In genomic region chr15:99614749-99615288, GRCh38 we compare ENCODE assay signal across 8 cellular contexts. TPM values are rescaled to one million over a fixed set of nuclear protein-coding genes. Genes with fewer than 3 reads are reported as not detected.
DNase-seq lines count a peak whose midpoint lies in the region; ATAC-seq, FAIRE-seq and TF ChIP-seq lines count a peak whose summit lies in the region.

No MANE protein-coding gene starts in this region.

- H3K79me2 ChIP-seq in GM12878 (ENCODE audit: control insufficient read depth, insufficient read depth, low read length): peaks cover 87% of the 10 kb centered on the region

- peak overlapping the region in 1 of 2 experiments; percentile 22 for H3K18ac ChIP-seq in mesenchymal stem cell (ENCODE audit: low read depth in 1 of 2, low read length in 2 of 2)

- H3K27me3 ChIP-seq in GM12878 (replicated peaks in 1 of 2; ENCODE audit: control insufficient read depth in 2 of 2, insufficient read depth in 2 of 2, low read length in 1 of 2) (no peaks in the 10 kb centered on the region), mesenchymal stem cell (ENCODE audit: control insufficient read depth in 1 of 2, insufficient read depth in 1 of 2, low read length in 2 of 2) (no peaks in the 10 kb centered on the region)

- no peak for TF ChIP-seq EP300 in GM12878 (IDR thresholded peaks at IDR 0.05; ENCODE audit: borderline replicate concordance in 1 of 2, control insufficient read depth in 1 of 2, low read depth in 2 of 2, low read length in 2 of 2)

- no TSS peak for BruUV-seq in GM12878 (replicated peaks; lab: Mats Ljungman, UMichigan)

- 44% methylated on average over 1 of the region's 1 CpG for WGBS in GM12878 (ENCODE audit: insufficient coverage, insufficient replicate concordance, low lambda C conversion rate, missing lambda C conversion rate)
- WGBS in mesenchymal stem cell: 30% methylated on average over 1 of the region's 1 CpG

- H3K9me3 ChIP-seq in GM12878 (replicated peaks; ENCODE audit: control insufficient read depth, insufficient read depth, low read length) (no peaks in the 10 kb centered on the region; the same call in 2 of the 3 replicates), mesenchymal stem cell (ENCODE audit: control insufficient read depth, low read length) (no peaks in the 10 kb centered on the region)

- no peak overlapping the region for H3K4me3 ChIP-seq in GM12878
- peak overlapping the region in 1 of 2 experiments; percentile 51 for H3K4me3 ChIP-seq in mesenchymal stem cell (ENCODE audit: insufficient read depth in 1 of 2, low read depth in 1 of 2, low read length in 2 of 2)

- CTCF ChIA-PET in GM12878 (lab: Yijun Ruan, JAX): interaction anchor here (0.8 to 3.3 kb wide), 5 partner anchors 9 to 342 kb away, joined by 3 to 13 read pairs (median 4); no protein-coding TSS in a partner anchor

- DNase-seq in CD1c-positive myeloid dendritic cell (ENCODE audit: extremely low spot score) (peak; percentile 65), GM12878 (ENCODE audit: low read depth, low spot score) (no peak), mesenchymal stem cell (peak; percentile 38), NCI-H187 (lab: John Stamatoyannopoulos, UW) (no peak), middle frontal gyrus (ENCODE audit: extremely low spot score, low spot score) (no peak), NAMALWA (ENCODE audit: low spot score) (no peak)

- H3K79me1 ChIP-seq in mesenchymal stem cell (replicated peaks; ENCODE audit: low read length, poor library complexity, severe bottlenecking): peaks cover 19% of the 10 kb centered on the region

- RAD21 ChIA-PET in GM12878 (lab: Charles Lee; ENCODE audit: unreplicated experiment): interaction anchor here (1.2 to 3.1 kb wide), 8 partner anchors 10 to 243 kb away, joined by 3 to 19 read pairs (median 6); no protein-coding TSS in a partner anchor

- no peak overlapping the region for H2BK5ac ChIP-seq in mesenchymal stem cell (ENCODE audit: low read depth, low read length, poor library complexity, severe bottlenecking)

- no peak overlapping the region for H3K14ac ChIP-seq in mesenchymal stem cell (ENCODE audit: low read length in 2 of 2)

- TF ChIP-seq POLR2A in GM12878 (IDR thresholded peaks at IDR 0.05; ENCODE audit: low read depth, low read length): no peak

- peak overlapping the region; percentile 39 for H3K4me2 ChIP-seq in GM12878 (ENCODE audit: control insufficient read depth, insufficient read depth)
- H3K4me2 ChIP-seq in mesenchymal stem cell (ENCODE audit: low read length, poor library complexity, severe bottlenecking): no peak overlapping the region

- H2BK12ac ChIP-seq in mesenchymal stem cell (ENCODE audit: low read length in 2 of 2): no peak overlapping the region

- H4K20me1 ChIP-seq in GM12878 (ENCODE audit: control insufficient read depth, insufficient read depth): no peaks in the 10 kb centered on the region

- in situ Hi-C loops in GM12878 (cut with MboI): no loop called here

- H2AFZ ChIP-seq in GM12878 (ENCODE audit: control insufficient read depth, low read depth, low read length) (no peak overlapping the region), mesenchymal stem cell (ENCODE audit: low read depth, low read length) (no peak overlapping the region)

- H3K27ac ChIP-seq in GM12878 (ENCODE audit: control insufficient read depth, insufficient read depth): peak overlapping the region; percentile 20; the same call in 1 of the 2 replicates
- no peak overlapping the region for H3K27ac ChIP-seq in mesenchymal stem cell (ENCODE audit: low read length, poor library complexity, severe bottlenecking)

- H2BK120ac ChIP-seq in mesenchymal stem cell (ENCODE audit: low read depth, low read length): no peak overlapping the region

- POLR2A ChIA-PET in GM12878 (lab: Charles Lee): interaction anchor here (0.5 to 1.6 kb wide), 5 partner anchors 10 to 41 kb away, joined by 3 to 6 read pairs (median 3); no protein-coding TSS in a partner anchor

- no peak overlapping the region for H3K4ac ChIP-seq in mesenchymal stem cell (ENCODE audit: low read depth in 1 of 2, low read length in 2 of 2)

- intact Hi-C loops in GM12878 (cut with micrococcal nuclease; ENCODE audit: unreplicated experiment): loop anchor here (5.0 kb wide), 1 partner anchor 48 kb away; the partner anchor contains the start of gene MEF2A

- H4K8ac ChIP-seq in mesenchymal stem cell (ENCODE audit: low read length): no peak overlapping the region

- FAIRE-seq in GM12878 (lab: Jason Lieb, UNC): peak; percentile 62

- H3K4me1 ChIP-seq in GM12878 (ENCODE audit: control insufficient read depth, insufficient read depth, low read length) (peaks cover 20% of the 10 kb centered on the region), mesenchymal stem cell (ENCODE audit: control insufficient read depth, insufficient read depth, low read depth, low read length) (peaks cover 4% of the 10 kb centered on the region)

- H3K36me3 ChIP-seq in GM12878 (ENCODE audit: control insufficient read depth in 2 of 2, insufficient read depth in 2 of 2, low read length in 1 of 2): no peaks in the 10 kb centered on the region
- H3K36me3 ChIP-seq in mesenchymal stem cell (ENCODE audit: control insufficient read depth in 1 of 2, insufficient read depth in 2 of 2, low read depth in 1 of 2, low read length in 2 of 2): peaks cover 0 to 6% of the 10 kb centered on the region in 2 experiments

- TF ChIP-seq CTCF in GM12878 (IDR thresholded peaks at IDR 0.05 in 2 of 3, conservative IDR thresholded peaks at IDR 0.05 in 1 of 3; ENCODE audit: control insufficient read depth in 2 of 3, extremely low read depth in 1 of 3, insufficient read depth in 1 of 3, low read depth in 3 of 3, low read length in 3 of 3): no peak

- ATAC-seq in HG02623 (IDR thresholded peaks at IDR 0.05; ENCODE audit: unreplicated experiment) (peak; percentile 48), GM12878 (peak; percentile 65), GM21367 (IDR thresholded peaks at IDR 0.05; ENCODE audit: unreplicated experiment) (no peak)

- H3K23ac ChIP-seq in mesenchymal stem cell (ENCODE audit: low read length in 2 of 2): no peak overlapping the region

- SMC1A ChIA-PET in GM12878 (lab: Charles Lee; ENCODE audit: uncharacterized antibody, unreplicated experiment): interaction anchor here (0.5 to 2.9 kb wide), 12 partner anchors 9 to 270 kb away, joined by 3 to 18 read pairs (median 4); partner anchors contain the start of gene MEF2A

- H3K9ac ChIP-seq in GM12878 (ENCODE audit: control insufficient read depth, insufficient read depth, low read length): no peak overlapping the region
- peak overlapping the region; percentile 66 for H3K9ac ChIP-seq in mesenchymal stem cell (ENCODE audit: low read length)

- H2BK15ac ChIP-seq in mesenchymal stem cell (ENCODE audit: low read depth, poor library complexity, severe bottlenecking): no peak overlapping the region

- H2AK5ac ChIP-seq in mesenchymal stem cell (ENCODE audit: low read length, severe bottlenecking): no peak overlapping the region

- no peak for TF ChIP-seq RAD21 in GM12878 (IDR thresholded peaks at IDR 0.05; ENCODE audit: insufficient read depth, low read depth, low read length)

- no peak overlapping the region for H4K91ac ChIP-seq in mesenchymal stem cell (ENCODE audit: low read length)

TF ChIP-seq in GM12878, 131 proteins besides CTCF, POLR2A, EP300 and RAD21:
- peak; percentile 37; the same call in 1 of the 2 replicates for TF ChIP-seq SPI1 (IDR thresholded peaks at IDR 0.05; ENCODE audit: borderline replicate concordance, insufficient read depth, low read depth, low read length)
- no peak for TF ChIP-seq ZNF217 (IDR thresholded peaks at IDR 0.05)

RNA-seq across cellular contexts. Expression of gene MEF2A, which starts 49.0 kb away (rescaled TPM):
- total RNA-seq in GM12878 (2013; cell fraction: nucleolus; rRNA removed): 105 and 111 TPM in 2 replicates
- total RNA-seq in GM12878 (2014; rRNA removed): 35.1 and 39.5 TPM in 2 replicates
- 36.6 and 38.5 TPM in 2 replicates for total RNA-seq in GM12878 (2014; rRNA removed; fragmentation: Illumina TruSeq; extraction: Trizol)
- total RNA-seq in GM12878 (2021): 41.0 and 46.7 TPM in 2 replicates
- 12.7 TPM for polyA plus RNA-seq in GM12878 (2011; ENCODE audit: low read depth)
- polyA plus RNA-seq in GM12878 (2011; rRNA removed): 43.2 and 50.5 TPM in 2 replicates
- 23.1 and 23.5 TPM in 2 replicates for polyA plus RNA-seq in GM12878 (2011; cell fraction: cytosol; rRNA removed)
- polyA plus RNA-seq in GM12878 (2011; cell fraction: nucleus; rRNA removed): 65.2 and 65.9 TPM in 2 replicates
- polyA plus RNA-seq in GM12878 (2012): 21.1 and 27.5 TPM in 2 replicates
- 38.9 and 49.5 TPM in 2 replicates for polyA plus RNA-seq in GM12878 (2014; fragmentation: Illumina TruSeq; extraction: Trizol)
- polyA plus RNA-seq in GM12878 (2014; fragmentation: Nextera tagmentation; extraction: Ambion mirVana): 1 to 10 TPM; 7.2 to 7.9 TPM
- 37.1 and 45.7 TPM in 2 replicates for polyA plus RNA-seq in GM12878 (2014; rRNA removed)
- 10 to 100 TPM; 30.2 to 33.3 TPM for polyA plus RNA-seq in GM12878 (2016; fragmentation: Nextera tagmentation; extraction: Ambion mirVana)
- polyA minus RNA-seq in GM12878 (2011; rRNA and poly(A)+ RNA removed): 48.6 and 49.4 TPM in 2 replicates
- 14.4 and 17.7 TPM in 2 replicates for polyA minus RNA-seq in GM12878 (2011; cell fraction: cytosol; rRNA and poly(A)+ RNA removed)
- polyA minus RNA-seq in GM12878 (2011; cell fraction: nucleus; rRNA and poly(A)+ RNA removed): 45.7 and 69.9 TPM in 2 replicates
- 26.0 TPM for polyA plus RNA-seq in mesenchymal stem cell (2013, experiment 1 of 2)
- polyA plus RNA-seq in mesenchymal stem cell (2013, experiment 2 of 2): 25.6 TPM

Comparison
In these comparisons a context has a peak if more than half of its experiments do, and no peak if none do; other contexts are left out.
1. DNase-seq: peak in CD1c-positive myeloid dendritic cell (single experiment) and mesenchymal stem cell (single experiment); none in GM12878 (single experiment), NCI-H187 (0 of 2), middle frontal gyrus (single experiment) and NAMALWA (single experiment).